In genomic region chr10:64795847-64796246, GRCh38 we compare ENCODE assay signal across 19 cellular contexts.
"Had no signal": no experiment of that assay in that cellular context is flagged by ENCODE, and none has a peak within 500 bp of the region (broad histone marks: within the 10 kb centered on the region; RNA-seq: fewer than 3 reads in every experiment).

No MANE protein-coding gene starts in this region.

- H3K9me3 ChIP-seq: SK-N-SH had no signal

- FAIRE-seq: RCC 7860 had no signal

- H3K27ac ChIP-seq: RWPE1 had no signal

- H3K4me2 ChIP-seq: SK-N-SH had no signal

- DNase-seq: KBM-7, NCI-H1092, NCI-H1105 treated with DMSO at 0.1 percent for 48 hours, NCI-H1417 treated with DMSO at 0.1 percent for 48 hours, NCI-H146, NCI-H1694 treated with DMSO at 0.1 percent for 48 hours, NCI-H1930, NCI-H2081, NCI-H2107, NCI-H2227 treated with DMSO at 0.1 percent for 48 hours, NCI-H524, NCI-H526 treated with DMSO at 0.1 percent for 48 hours, NCI-H748 treated with DMSO at 0.1 percent for 48 hours, SHP77, SK-N-SH, SW 1271, T-cell had no signal

- ATAC-seq: T-cell had no signal
